1 cellular context compared by ENCODE assay signal in the genomic region with DNA sequence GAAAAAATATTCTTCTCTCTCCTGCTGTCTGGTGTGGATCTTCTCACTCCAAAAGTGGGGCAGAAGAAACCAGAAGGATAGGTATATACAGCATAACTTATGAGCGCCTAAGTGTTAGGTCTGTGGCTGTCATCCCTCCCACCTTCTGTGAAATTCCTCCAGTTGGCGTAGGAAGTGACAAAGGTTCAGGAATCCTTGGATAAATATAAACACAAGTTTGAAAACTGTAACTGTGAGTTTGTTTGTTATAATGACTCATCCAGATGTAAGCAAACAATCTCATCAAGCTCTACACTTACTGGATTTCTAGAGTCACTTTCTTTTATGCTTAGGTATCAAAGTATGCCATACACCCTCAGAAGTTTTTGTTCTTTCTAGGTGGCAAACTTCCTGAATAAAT.
TF ChIP-seq lines count a peak whose summit lies in the region.

No MANE protein-coding gene starts in this region.

TF ChIP-seq in HCT116, 20 proteins besides CTCF, POLR2A, EP300 and RAD21 (continued from another document):
- TF ChIP-seq, protein P1, sequence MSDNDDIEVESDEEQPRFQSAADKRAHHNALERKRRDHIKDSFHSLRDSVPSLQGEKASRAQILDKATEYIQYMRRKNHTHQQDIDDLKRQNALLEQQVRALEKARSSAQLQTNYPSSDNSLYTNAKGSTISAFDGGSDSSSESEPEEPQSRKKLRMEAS (IDR thresholded peaks at IDR 0.05): no peak
- no peak for TF ChIP-seq EZH2phosphoT487 (IDR thresholded peaks at IDR 0.05; ENCODE audit: borderline replicate concordance)
- TF ChIP-seq SP1 (IDR thresholded peaks at IDR 0.05; ENCODE audit: low read depth): peak; percentile 60
